Comparison of ENCODE assay signal across 8 cellular contexts in the genomic region with DNA sequence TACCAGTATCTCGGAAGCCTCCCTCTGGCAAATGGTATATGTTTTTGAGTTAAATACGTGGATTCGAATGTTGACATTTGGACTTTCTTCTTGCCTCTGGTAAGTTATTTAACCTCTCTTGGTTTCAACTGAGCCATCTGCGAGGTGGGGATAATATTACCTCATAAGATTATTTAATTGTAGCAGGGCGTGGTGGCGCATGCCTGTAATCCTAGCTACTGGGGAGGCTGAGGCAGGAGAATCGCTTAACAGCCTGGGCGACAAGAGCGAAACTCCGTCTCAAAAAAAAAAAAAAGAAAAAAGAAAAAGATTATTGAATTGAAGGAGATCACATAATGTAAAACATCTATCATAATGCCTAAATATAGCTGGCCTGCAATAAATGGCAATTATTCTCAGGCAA. TPM values are rescaled to one million over a fixed set of nuclear protein-coding genes. Genes with fewer than 3 reads are reported as not detected.
DNase-seq lines count a peak whose midpoint lies in the region; FAIRE-seq and TF ChIP-seq lines count a peak whose summit lies in the region.

No MANE protein-coding gene starts in this region.

- H3K36me3 Mint-ChIP-seq in Caco-2 (ENCODE audit: insufficient read depth, unreplicated experiment), result peaks cover 7% of the 10 kb centered on the region
- no peaks in the 10 kb centered on the region for H3K36me3 Mint-ChIP-seq in endodermal cell (ENCODE audit: low read depth)
- no peaks in the 10 kb centered on the region for H3K36me3 Mint-ChIP-seq in osteocyte (ENCODE audit: unreplicated experiment)

- H3K9me3 ChIP-seq in Caco-2 (no peaks in the 10 kb centered on the region), NT2/D1 (ENCODE audit: insufficient read depth, low read length) (no peaks in the 10 kb centered on the region), endodermal cell (ENCODE audit: control insufficient read depth, low read length) (no peaks in the 10 kb centered on the region)

- DNase-seq in Caco-2 (peak in 1 of 2 experiments; percentile 10), NT2/D1 (ENCODE audit: low read depth, low spot score) (no peak), endodermal cell (no peak), osteocyte (ENCODE audit: extremely low spot score, unreplicated experiment) (no peak), GM20000 (ENCODE audit: low spot score) (no peak), frontal cortex (ENCODE audit: low spot score in 2 of 2) (no peak), NCI-H1048 (lab: John Stamatoyannopoulos, UW) (no peak)
- DNase-seq in stimulated activated CD4-positive, alpha-beta T cell treated with anti-CD3 and anti-CD28 coated beads, Interleukin-1b, Interleukin-23, amount 100 ng/mL, for 48 hours, result no peak

- peak overlapping the region; percentile 82 for H3K4me3 ChIP-seq in Caco-2 (ENCODE audit: low read depth, low read length)
- peak overlapping the region; percentile 84 for H3K4me3 ChIP-seq in NT2/D1 (ENCODE audit: insufficient read length, low read depth)
- peak overlapping the region; percentile 81 for H3K4me3 ChIP-seq in endodermal cell (ENCODE audit: low read length)

- POLR2A ChIA-PET in Caco-2 (lab: Charles Lee), result interaction anchor here (0.6 to 2.7 kb wide), 3 partner anchors 17 to 782 kb away, joined by 3 to 14 read pairs (median 10); a partner anchor contains a TSS

- H3K9me3 Mint-ChIP-seq in Caco-2 (ENCODE audit: unreplicated experiment) (no peaks in the 10 kb centered on the region), endodermal cell (peaks cover 5% of the 10 kb centered on the region), osteocyte (ENCODE audit: unreplicated experiment) (no peaks in the 10 kb centered on the region)

- no peaks in the 10 kb centered on the region for H3K36me3 ChIP-seq in Caco-2 (ENCODE audit: control insufficient read depth, insufficient read depth, low read length)
- no peaks in the 10 kb centered on the region for H3K36me3 ChIP-seq in NT2/D1 (ENCODE audit: insufficient read depth, insufficient read length, low read length)
- H3K36me3 ChIP-seq in endodermal cell (ENCODE audit: control insufficient read depth, insufficient read depth, low read length), result no peaks in the 10 kb centered on the region

- H3K27me3 Mint-ChIP-seq in Caco-2 (ENCODE audit: insufficient read depth, unreplicated experiment) (no peaks in the 10 kb centered on the region), endodermal cell (ENCODE audit: insufficient read depth) (no peaks in the 10 kb centered on the region), osteocyte (ENCODE audit: unreplicated experiment) (peaks cover 3% of the 10 kb centered on the region)

- 0 out of 2 replicates have a peak, but pooled peaks cover 6% of the 10 kb centered on the region for H3K4me1 ChIP-seq in Caco-2
- H3K4me1 ChIP-seq in NT2/D1 (ENCODE audit: insufficient read depth, insufficient read length), result no peaks in the 10 kb centered on the region
- no peaks in the 10 kb centered on the region for H3K4me1 ChIP-seq in endodermal cell (ENCODE audit: control insufficient read depth, insufficient read depth, low read length)

- H3K27me3 ChIP-seq in Caco-2 (replicated peaks; ENCODE audit: control insufficient read depth, insufficient read depth, low read length) (no peaks in the 10 kb centered on the region), NT2/D1 (ENCODE audit: insufficient read depth, insufficient read length) (no peaks in the 10 kb centered on the region), endodermal cell (ENCODE audit: control insufficient read depth, insufficient read depth, low read length, poor library complexity, severe bottlenecking) (no peaks in the 10 kb centered on the region)

- no peak for FAIRE-seq in frontal cortex (lab: Jason Lieb, UNC)

- no peak for TF ChIP-seq CTCF in Caco-2 (IDR thresholded peaks at IDR 0.05; ENCODE audit: insufficient read depth in 1 of 2, low read depth in 1 of 2, low read length in 1 of 2, severe bottlenecking in 1 of 2, unreplicated experiment in 1 of 2)
- TF ChIP-seq CTCF in endodermal cell (conservative IDR thresholded peaks at IDR 0.05), result no peak
- TF ChIP-seq CTCF in osteocyte (IDR thresholded peaks at IDR 0.05), result no peak
- no peak for TF ChIP-seq CTCF in GM20000 (IDR thresholded peaks at IDR 0.05; ENCODE audit: extremely low read depth, missing control alignments)

- H3K9ac ChIP-seq in NT2/D1 (ENCODE audit: insufficient read length, low read depth) (no peak overlapping the region), endodermal cell (ENCODE audit: extremely low read depth, low read length, poor library complexity, severe bottlenecking) (no peak overlapping the region)

- TSS peak; percentile 100 for BruUV-seq in Caco-2 (replicated peaks; lab: Mats Ljungman, UMichigan)

- no peaks in the 10 kb centered on the region for H3K4me1 Mint-ChIP-seq in Caco-2 (ENCODE audit: low read depth, unreplicated experiment)
- peaks cover 2% of the 10 kb centered on the region for H3K4me1 Mint-ChIP-seq in endodermal cell
- H3K4me1 Mint-ChIP-seq in osteocyte (ENCODE audit: unreplicated experiment), result peaks cover 12% of the 10 kb centered on the region

- H3K4me3 Mint-ChIP-seq in Caco-2 (ENCODE audit: unreplicated experiment) (peak overlapping the region; percentile 97), endodermal cell (peak overlapping the region; percentile 71), osteocyte (ENCODE audit: unreplicated experiment) (peak overlapping the region; percentile 85)

- H3K27ac ChIP-seq in endodermal cell (ENCODE audit: low read depth, low read length), result no peak overlapping the region

- intact Hi-C loops in Caco-2 (cut with micrococcal nuclease; ENCODE audit: unreplicated experiment), result loop anchor here (5.0 kb wide), 1 partner anchor 450 kb away; a partner anchor contains a TSS

- H3K27ac Mint-ChIP-seq in Caco-2 (ENCODE audit: unreplicated experiment), result peak overlapping the region; percentile 89
- H3K27ac Mint-ChIP-seq in endodermal cell, result peak overlapping the region; percentile 77
- peak overlapping the region; percentile 92 for H3K27ac Mint-ChIP-seq in osteocyte (ENCODE audit: unreplicated experiment)

- 85 to 100% methylated on average over 4 to 8 of the region's 10 CpGs for WGBS in endodermal cell (ENCODE audit: insufficient coverage in 1 of 2, insufficient read length in 1 of 2), 2 experiments

- CTCF ChIA-PET in Caco-2 (lab: Charles Lee), result no interaction called here

RNA-seq across cellular contexts. Expression of a gene that starts 0.4 kb away (rescaled TPM):
- total RNA-seq in Caco-2 (2022), result 6.3 and 6.8 TPM in 2 replicates
- 10 to 100 TPM in 1 of 2 donors, 1 to 10 TPM in 1; 8.4 to 10.1 TPM for total RNA-seq in endodermal cell
- 9.9 TPM for polyA plus RNA-seq in endodermal cell (2013, experiment 1 of 2)
- 10.0 TPM for polyA plus RNA-seq in endodermal cell (2013, experiment 2 of 2)
- 4.2 and 4.5 TPM in 2 replicates for total RNA-seq in osteocyte
- total RNA-seq in frontal cortex, result 14.3 TPM

RNA-seq across cellular contexts. Expression of a gene that starts 16.4 kb away (rescaled TPM):
- 20.4 and 21.6 TPM in 2 replicates for total RNA-seq in Caco-2 (2022)
- 10 to 100 TPM; 18.9 to 20.5 TPM for total RNA-seq in endodermal cell
- polyA plus RNA-seq in endodermal cell (2013, experiment 1 of 2), result 15.8 TPM
- polyA plus RNA-seq in endodermal cell (2013, experiment 2 of 2), result 17.0 TPM
- total RNA-seq in osteocyte, result 12.3 and 14.2 TPM in 2 replicates
- 11.0 TPM for total RNA-seq in frontal cortex

RNA-seq across cellular contexts. Expression of a gene that starts 28.9 kb away (rescaled TPM):
- total RNA-seq in Caco-2 (2022) (340 and 369 TPM in 2 replicates), endodermal cell (100 to 1,000 TPM; 360 to 396 TPM), osteocyte (293 and 307 TPM in 2 replicates), frontal cortex (181 TPM)
- 311 TPM for polyA plus RNA-seq in endodermal cell (2013, experiment 1 of 2)
- 318 TPM for polyA plus RNA-seq in endodermal cell (2013, experiment 2 of 2)

RNA-seq across cellular contexts. Expression of a gene that starts 29.0 kb away (rescaled TPM):
- total RNA-seq in Caco-2 (2022) (55.3 and 62.8 TPM in 2 replicates), endodermal cell (10 to 100 TPM; 62.3 to 65.8 TPM), osteocyte (32.6 and 35.3 TPM in 2 replicates), frontal cortex (23.6 TPM)
- polyA plus RNA-seq in endodermal cell (2013, experiment 1 of 2), result 33.6 TPM
- polyA plus RNA-seq in endodermal cell (2013, experiment 2 of 2), result 29.4 TPM
